8 cellular contexts compared by ENCODE assay signal in genomic region chr12:12267801-12268200, GRCh38. TPM values are rescaled to one million over a fixed set of nuclear protein-coding genes. Genes with fewer than 3 reads are reported as not detected.
DNase-seq lines count a peak whose midpoint lies in the region; ATAC-seq and TF ChIP-seq lines count a peak whose summit lies in the region.

No MANE protein-coding gene starts in this region.

- no peaks in the 10 kb centered on the region for H3K9me3 ChIP-seq in NT2/D1 (ENCODE audit: insufficient read depth, low read length)
- no peaks in the 10 kb centered on the region for H3K9me3 ChIP-seq in endodermal cell (ENCODE audit: control insufficient read depth, low read length)
- no peaks in the 10 kb centered on the region for H3K9me3 ChIP-seq in parathyroid adenoma (ENCODE audit: control insufficient read depth, low read length)

- H3K27ac Mint-ChIP-seq in activated CD4-positive, alpha-beta T cell treated with anti-CD3 and anti-CD28 coated beads, Interleukin-2, amount 10 ng/mL, durations not matched to agents 7 days and 5 days: no peak overlapping the region
- H3K27ac Mint-ChIP-seq in endodermal cell: peak overlapping the region; percentile 100

- H3K4me3 Mint-ChIP-seq in activated CD4-positive, alpha-beta T cell treated with anti-CD3 and anti-CD28 coated beads, Interleukin-2, amount 10 ng/mL, durations not matched to agents 7 days and 5 days: peak overlapping the region; percentile 79
- H3K4me3 Mint-ChIP-seq in endodermal cell: peak overlapping the region; percentile 92

- H3K4me3 ChIP-seq in NT2/D1 (ENCODE audit: insufficient read length, low read depth) (peak overlapping the region; percentile 97), endodermal cell (ENCODE audit: low read length) (peak overlapping the region; percentile 98), parathyroid adenoma (ENCODE audit: low read depth, low read length) (peak overlapping the region; percentile 83)

- peaks cover 7% of the 10 kb centered on the region for H3K36me3 ChIP-seq in NT2/D1 (ENCODE audit: insufficient read depth, insufficient read length, low read length)
- no peaks in the 10 kb centered on the region for H3K36me3 ChIP-seq in endodermal cell (ENCODE audit: control insufficient read depth, insufficient read depth, low read length)
- no peaks in the 10 kb centered on the region for H3K36me3 ChIP-seq in parathyroid adenoma (ENCODE audit: control insufficient read depth, insufficient read depth, low read length)

- no peaks in the 10 kb centered on the region for H3K27me3 ChIP-seq in NT2/D1 (ENCODE audit: insufficient read depth, insufficient read length)
- H3K27me3 ChIP-seq in endodermal cell (ENCODE audit: control insufficient read depth, insufficient read depth, low read length, poor library complexity, severe bottlenecking): no peaks in the 10 kb centered on the region
- H3K27me3 ChIP-seq in parathyroid adenoma (ENCODE audit: control insufficient read depth, insufficient read depth, low read length): no peaks in the 10 kb centered on the region

- CTCF ChIA-PET in activated CD4-positive, alpha-beta T cell treated with anti-CD3 and anti-CD28 coated beads, Interleukin-2, amount 10 ng/mL, durations not matched to agents 7 days and 5 days (lab: Charles Lee): interaction anchor here (1.0 kb wide), 1 partner anchor 11 kb away, joined by 3 read pairs; no protein-coding TSS in a partner anchor

- peaks cover 43% of the 10 kb centered on the region for H3K27me3 Mint-ChIP-seq in activated CD4-positive, alpha-beta T cell treated with anti-CD3 and anti-CD28 coated beads, Interleukin-2, amount 10 ng/mL, durations not matched to agents 7 days and 5 days
- H3K27me3 Mint-ChIP-seq in endodermal cell (ENCODE audit: insufficient read depth): no peaks in the 10 kb centered on the region

- peak overlapping the region; percentile 100 for H3K27ac ChIP-seq in endodermal cell (ENCODE audit: low read depth, low read length)
- peak overlapping the region; percentile 99 for H3K27ac ChIP-seq in parathyroid adenoma

- H3K4me1 ChIP-seq in NT2/D1 (ENCODE audit: insufficient read depth, insufficient read length) (peaks cover 3% of the 10 kb centered on the region), endodermal cell (ENCODE audit: control insufficient read depth, insufficient read depth, low read length) (peaks cover 4% of the 10 kb centered on the region), parathyroid adenoma (peaks cover 6% of the 10 kb centered on the region)

- peaks cover 5% of the 10 kb centered on the region for H3K79me2 ChIP-seq in parathyroid adenoma

- peak overlapping the region; percentile 90 for H3K4me2 ChIP-seq in parathyroid adenoma (ENCODE audit: low read length)

- TF ChIP-seq CTCF in endodermal cell (conservative IDR thresholded peaks at IDR 0.05) (no peak), parathyroid adenoma (IDR thresholded peaks at IDR 0.05) (no peak)

- DNase-seq in activated CD4-positive, alpha-beta T cell treated with anti-CD3 and anti-CD28 coated beads, Interleukin-2, amount 10 ng/mL, durations not matched to agents 7 days and 5 days: peak; percentile 8
- no peak for DNase-seq in activated CD4-positive, alpha-beta T cell treated with anti-CD3 and anti-CD28 coated beads for 1 hour
- DNase-seq in NT2/D1 (ENCODE audit: low read depth, low spot score) (peak; percentile 49), endodermal cell (peak; percentile 82), NOMO-1 treated with dmso at 0.1 percent for 144 hours (lab: John Stamatoyannopoulos, UW; ENCODE audit: unreplicated experiment) (no peak), globus pallidus (ENCODE audit: low spot score) (no peak)

- POLR2A ChIA-PET in activated CD4-positive, alpha-beta T cell treated with anti-CD3 and anti-CD28 coated beads, Interleukin-2, amount 10 ng/mL, durations not matched to agents 7 days and 5 days (lab: Charles Lee): no interaction called here

- 59 to 60% methylated on average over 4 to 5 of the region's 5 CpGs for WGBS in endodermal cell (ENCODE audit: insufficient coverage in 1 of 2, insufficient read length in 1 of 2), 2 experiments

- no peaks in the 10 kb centered on the region for H3K36me3 Mint-ChIP-seq in activated CD4-positive, alpha-beta T cell treated with anti-CD3 and anti-CD28 coated beads, Interleukin-2, amount 10 ng/mL, durations not matched to agents 7 days and 5 days (ENCODE audit: low read depth)
- H3K36me3 Mint-ChIP-seq in endodermal cell (ENCODE audit: low read depth): peaks cover 13% of the 10 kb centered on the region

- H3K9ac ChIP-seq in NT2/D1 (ENCODE audit: insufficient read length, low read depth): peak overlapping the region; percentile 98
- peak overlapping the region; percentile 100 for H3K9ac ChIP-seq in endodermal cell (ENCODE audit: extremely low read depth, low read length, poor library complexity, severe bottlenecking)
- no peak overlapping the region for H3K9ac ChIP-seq in parathyroid adenoma

- no peak for ATAC-seq in HG03139 (IDR thresholded peaks at IDR 0.05; ENCODE audit: unreplicated experiment)

- H3K9me3 Mint-ChIP-seq in activated CD4-positive, alpha-beta T cell treated with anti-CD3 and anti-CD28 coated beads, Interleukin-2, amount 10 ng/mL, durations not matched to agents 7 days and 5 days: no peaks in the 10 kb centered on the region
- H3K9me3 Mint-ChIP-seq in endodermal cell: peaks cover 10% of the 10 kb centered on the region

- peak overlapping the region; percentile 96 for H2AFZ ChIP-seq in parathyroid adenoma

- H3K4me1 Mint-ChIP-seq in activated CD4-positive, alpha-beta T cell treated with anti-CD3 and anti-CD28 coated beads, Interleukin-2, amount 10 ng/mL, durations not matched to agents 7 days and 5 days: peaks cover 15% of the 10 kb centered on the region
- H3K4me1 Mint-ChIP-seq in endodermal cell: peaks cover 26% of the 10 kb centered on the region

RNA-seq across cellular contexts. Expression of gene LRP6, which starts 1.0 kb away (rescaled TPM):
- total RNA-seq in activated CD4-positive, alpha-beta T cell treated with anti-CD3 and anti-CD28 coated beads, Interleukin-2, amount 10 ng/mL, durations not matched to agents 7 days and 5 days: 1 to 10 TPM; 1.4 to 1.6 TPM
- 100 to 1,000 TPM; 109 to 182 TPM for total RNA-seq in endodermal cell
- 34.5 TPM for polyA plus RNA-seq in endodermal cell (2013, experiment 1 of 2)
- polyA plus RNA-seq in endodermal cell (2013, experiment 2 of 2): 33.8 TPM

Comparison
In these comparisons a context has a peak if more than half of its experiments do, and no peak if none do; other contexts are left out.
1. DNase-seq: peak in activated CD4-positive, alpha-beta T cell treated with anti-CD3 and anti-CD28 coated beads, Interleukin-2, amount 10 ng/mL, durations not matched to agents 7 days and 5 days (single experiment), NT2/D1 (single experiment) and endodermal cell (single experiment); none in activated CD4-positive, alpha-beta T cell treated with anti-CD3 and anti-CD28 coated beads for 1 hour (single experiment), NOMO-1 treated with dmso at 0.1 percent for 144 hours (single experiment) and globus pallidus (single experiment).
2. RNA of gene LRP6, which starts 1.0 kb away (total RNA-seq): 109 to 182 TPM in endodermal cell; 1.4 to 1.6 TPM in activated CD4-positive, alpha-beta T cell treated with anti-CD3 and anti-CD28 coated beads, Interleukin-2, amount 10 ng/mL, durations not matched to agents 7 days and 5 days; every median in the first group is over 10 times any median in the second.
3. Peak in every context shown above with its lines, with median percentiles within 50 percentile points of each other: H3K4me3 ChIP-seq.